8 cellular contexts compared by ENCODE assay signal in the genomic region with DNA sequence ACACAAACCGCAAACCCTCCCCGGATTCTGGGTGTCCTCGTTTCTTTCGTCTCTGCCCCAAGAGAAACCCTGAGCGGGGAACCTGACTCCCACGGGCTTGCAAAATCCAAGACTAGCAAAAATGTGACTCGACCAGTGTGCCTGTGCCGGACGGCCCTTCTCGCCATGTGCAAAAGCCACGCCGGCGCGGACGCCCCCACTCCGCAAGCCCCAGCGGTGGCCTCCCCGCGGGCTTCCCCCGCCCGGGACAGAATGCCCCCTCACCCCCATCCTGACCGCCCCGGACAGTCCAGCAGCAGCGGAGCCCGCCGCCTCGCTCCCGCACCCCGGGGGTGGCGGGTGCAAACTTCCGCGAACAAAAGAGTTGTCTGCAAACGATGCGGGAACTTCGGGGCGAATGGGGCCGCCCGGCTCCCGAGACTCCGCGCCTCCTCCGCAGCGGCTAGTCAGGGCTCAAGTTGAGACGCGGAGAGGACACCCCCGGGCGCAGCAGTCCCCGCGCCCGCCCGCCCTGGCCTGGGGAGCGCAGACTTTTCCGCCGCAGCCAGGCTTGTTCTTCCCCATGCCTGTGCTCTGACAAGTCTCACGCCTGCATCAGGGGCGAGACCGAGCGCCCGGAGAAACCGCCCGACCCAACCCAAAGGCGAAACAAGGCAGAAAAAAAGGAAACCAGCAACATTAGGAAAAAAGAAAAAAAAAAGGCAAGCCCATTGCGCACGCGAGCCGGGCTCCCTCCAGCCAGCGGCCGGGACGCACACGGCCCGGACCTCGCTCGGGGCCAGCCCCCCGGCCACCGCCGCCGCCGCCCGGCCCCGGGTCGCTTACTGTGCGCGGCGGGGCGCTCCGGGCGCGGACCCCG. TPM values are rescaled to one million over a fixed set of nuclear protein-coding genes. Genes with fewer than 3 reads are reported as not detected.
DNase-seq lines count a peak whose midpoint lies in the region; ATAC-seq, FAIRE-seq and TF ChIP-seq lines count a peak whose summit lies in the region.

No MANE protein-coding gene starts in this region.

- TF ChIP-seq POLR2A in HepG2 (IDR thresholded peaks at IDR 0.05; ENCODE audit: insufficient read depth in 1 of 2, low read depth in 2 of 2, low read length in 2 of 2) = no peak

- intact Hi-C loops in HepG2 (cut with micrococcal nuclease; ENCODE audit: unreplicated experiment) = loop anchor here (2.0 to 5.0 kb wide), 3 partner anchors 49 to 213 kb away; partner anchors contain the start of gene EEF1AKMT2

- ATAC-seq in HG02642 (IDR thresholded peaks at IDR 0.05; ENCODE audit: poor library complexity, unreplicated experiment) (peak; percentile 15), HepG2 (peak; percentile 8)
- peak; percentile 21 for ATAC-seq in central memory CD8-positive, alpha-beta T cell (replicated peaks; ENCODE audit: extremely low read depth, poor library complexity, severe bottlenecking)

- H3K27me3 Mint-ChIP-seq in central memory CD8-positive, alpha-beta T cell = no peaks in the 10 kb centered on the region

- H3K27ac ChIP-seq in SJCRH30 (no peak overlapping the region), HepG2 (ENCODE audit: extremely low read length, insufficient read depth, low read length) (peak overlapping the region; percentile 70), temporal lobe (ENCODE audit: low read depth, low read length) (peak overlapping the region; percentile 93)

- H3K4me2 ChIP-seq in HepG2 (ENCODE audit: low read depth, low read length) = peak overlapping the region; percentile 82

- no peak for TF ChIP-seq CTCF in HepG2 (CRISPR knock-in tag; IDR thresholded peaks at IDR 0.05)

- peaks cover 34% of the 10 kb centered on the region for H3K36me3 Mint-ChIP-seq in central memory CD8-positive, alpha-beta T cell (ENCODE audit: insufficient read depth)

- in situ Hi-C loops in HepG2 (cut with HindIII; ENCODE audit: extremely low pct_ligation_motif_present, low pct_unique_long_range_greater_than_20kb) = loop anchor here (5.0 kb wide), 1 partner anchor 206 kb away; no protein-coding TSS in a partner anchor

- BruUV-seq in HepG2 (replicated peaks; lab: Mats Ljungman, UMichigan) = no TSS peak

- peak overlapping the region; percentile 97 for H3K4me3 Mint-ChIP-seq in central memory CD8-positive, alpha-beta T cell

- CTCF ChIA-PET in HepG2 (lab: Yijun Ruan, JAX; ENCODE audit: low intra/inter-chr PET ratio, low total read pairs) = no interaction called here

- peak overlapping the region; percentile 62 for H3K4me3 ChIP-seq in SJCRH30
- H3K4me3 ChIP-seq in HepG2 (replicated peaks in 1 of 3; ENCODE audit: insufficient read depth in 1 of 3, low read depth in 2 of 3, low read length in 3 of 3) = peak overlapping the region; percentile 80 to 87 (median 81)

- H3K36me3 ChIP-seq in ES-I3 (ENCODE audit: insufficient read depth, low read length) (no peaks in the 10 kb centered on the region), SJCRH30 (peaks cover 8% of the 10 kb centered on the region), HepG2 (replicated peaks in 1 of 2; ENCODE audit: control insufficient read depth in 1 of 2, insufficient read depth in 2 of 2, low read length in 2 of 2) (peaks cover 2 to 5% of the 10 kb centered on the region in 2 experiments; a peak in 3 of 5 replicates)

- POLR2A ChIA-PET in HepG2 (lab: Yijun Ruan, JAX) = interaction anchor here (1.0 kb wide), 1 partner anchor 19 kb away, joined by 5 read pairs; no protein-coding TSS in a partner anchor

- H3K4me1 ChIP-seq in ES-I3 (ENCODE audit: insufficient read depth, low read length) (peaks cover 47% of the 10 kb centered on the region), SJCRH30 (peaks cover 3% of the 10 kb centered on the region; the same call in 1 of the 2 replicates), HepG2 (ENCODE audit: insufficient read depth, low read length) (peaks cover 57% of the 10 kb centered on the region)

- no peak for TF ChIP-seq RAD21 in HepG2 (CRISPR knock-in tag; IDR thresholded peaks at IDR 0.05)

- no peak for FAIRE-seq in HepG2 (lab: Jason Lieb, UNC)

- TF ChIP-seq EP300 in HepG2 (IDR thresholded peaks at IDR 0.05; ENCODE audit: low read depth in 2 of 2, low read length in 2 of 2) = no peak
- no peak for TF ChIP-seq EP300 in HepG2 (CRISPR knock-in tag; IDR thresholded peaks at IDR 0.05; ENCODE audit: borderline replicate concordance)

- peaks cover 29% of the 10 kb centered on the region for H3K79me2 ChIP-seq in HepG2 (ENCODE audit: insufficient read depth, low read length)

- 1% methylated on average over 56 of the region's 89 CpGs for WGBS in HepG2 (ENCODE audit: low lambda C conversion rate)

- no peaks in the 10 kb centered on the region for H4K20me1 ChIP-seq in HepG2 (ENCODE audit: insufficient read depth, low read length)

- H2AFZ ChIP-seq in HepG2 (ENCODE audit: low read length) = no peak overlapping the region

- DNase-seq in SJCRH30 = peak; percentile 17 to 24
- DNase-seq in central memory CD8-positive, alpha-beta T cell (ENCODE audit: low spot score in 2 of 2) = no peak
- no peak for DNase-seq in HepG2 (ENCODE audit: low spot score)
- no peak for DNase-seq in DMS79 treated with DMSO at 0.1 percent for 48 hours (lab: John Stamatoyannopoulos, UW)
- no peak for DNase-seq in NCI-H1092 treated with DMSO at 0.1 percent for 48 hours (lab: John Stamatoyannopoulos, UW)

- H3K9ac ChIP-seq in ES-I3 (ENCODE audit: low read depth, low read length) (peak overlapping the region; percentile 65; the same call in 1 of the 2 replicates), HepG2 (ENCODE audit: insufficient read depth, low read depth, low read length) (peak overlapping the region; percentile 70)

- H3K27me3 ChIP-seq in SJCRH30 = no peaks in the 10 kb centered on the region
- H3K27me3 ChIP-seq in HepG2 (ENCODE audit: control insufficient read depth in 1 of 2, insufficient read depth in 2 of 2, low read length in 2 of 2) = no peaks in the 10 kb centered on the region; a peak in 1 of 5 replicates

- H3K9me3 Mint-ChIP-seq in central memory CD8-positive, alpha-beta T cell = no peaks in the 10 kb centered on the region

- peak overlapping the region; percentile 98 for H3K27ac Mint-ChIP-seq in central memory CD8-positive, alpha-beta T cell (ENCODE audit: low read depth)

- no peaks in the 10 kb centered on the region for H3K9me3 ChIP-seq in ES-I3 (ENCODE audit: control insufficient read depth, insufficient read depth, low read length)
- H3K9me3 ChIP-seq in SJCRH30 (replicated peaks) = no peaks in the 10 kb centered on the region
- H3K9me3 ChIP-seq in HepG2 (ENCODE audit: low read length) = no peaks in the 10 kb centered on the region

- H3K4me1 Mint-ChIP-seq in central memory CD8-positive, alpha-beta T cell = peaks cover 58% of the 10 kb centered on the region

RNA-seq across cellular contexts. Expression of gene FAM53B, which starts 0.8 kb away (rescaled TPM):
- total RNA-seq in SJCRH30 (2014; rRNA removed; shearing (Covaris generic)) = 9.4 and 10.0 TPM in 2 replicates
- total RNA-seq in HepG2 (2016; rRNA removed; fragmentation: Illumina TruSeq; extraction: Trizol) = 17.6 and 19.3 TPM in 2 replicates
- total RNA-seq in HepG2 (2016; cell fraction: cytosol; rRNA removed; fragmentation: Illumina TruSeq; extraction: Trizol; ENCODE audit: low read depth) = 37.4 and 40.4 TPM in 2 replicates
- 15.2 and 19.1 TPM in 2 replicates for total RNA-seq in HepG2 (2016; cell fraction: insoluble cytoplasmic fraction; rRNA removed; fragmentation: Illumina TruSeq; extraction: Trizol)
- total RNA-seq in HepG2 (2016; cell fraction: membrane; rRNA removed; fragmentation: Illumina TruSeq; extraction: Trizol) = 19.0 and 21.2 TPM in 2 replicates
- 13.6 and 18.0 TPM in 2 replicates for total RNA-seq in HepG2 (2016; cell fraction: nucleus; rRNA removed; fragmentation: Illumina TruSeq; extraction: Trizol)
- polyA plus RNA-seq in HepG2 (2011; rRNA removed) = 5.8 and 6.4 TPM in 2 replicates
- polyA plus RNA-seq in HepG2 (2011; cell fraction: cytosol; rRNA removed) = 4.7 and 7.2 TPM in 2 replicates
- 7.7 and 11.9 TPM in 2 replicates for polyA plus RNA-seq in HepG2 (2011; cell fraction: nucleus; rRNA removed)
- polyA plus RNA-seq in HepG2 (2012) = 3.5 and 5.6 TPM in 2 replicates
- 0.71 and 0.72 TPM in 2 replicates for polyA plus RNA-seq in HepG2 (2016; cell fraction: cytosol; fragmentation: Illumina TruSeq; extraction: Trizol; ENCODE audit: low read depth)
- polyA plus RNA-seq in HepG2 (2016; cell fraction: insoluble cytoplasmic fraction; fragmentation: Illumina TruSeq; extraction: Trizol; ENCODE audit: low read depth) = 10.3 and 11.4 TPM in 2 replicates
- 3.6 and 4.1 TPM in 2 replicates for polyA plus RNA-seq in HepG2 (2016; cell fraction: membrane; fragmentation: Illumina TruSeq; extraction: Trizol; ENCODE audit: low read depth)
- 13.5 and 14.8 TPM in 2 replicates for polyA plus RNA-seq in HepG2 (2016; cell fraction: nucleus; fragmentation: Illumina TruSeq; extraction: Trizol; ENCODE audit: insufficient read depth, low read depth)
- 28.7 and 33.7 TPM in 2 replicates for polyA minus RNA-seq in HepG2 (2011; rRNA and poly(A)+ RNA removed; ENCODE audit: low replicate concordance)
- polyA minus RNA-seq in HepG2 (2011; cell fraction: cytosol; rRNA and poly(A)+ RNA removed) = 7.5 and 12.7 TPM in 2 replicates
- 9.5 and 10.1 TPM in 2 replicates for polyA minus RNA-seq in HepG2 (2011; cell fraction: nucleus; rRNA and poly(A)+ RNA removed)
- 17.0 TPM for total RNA-seq in temporal lobe

RNA-seq across cellular contexts. Expression of gene EEF1AKMT2, which starts 48.3 kb away (rescaled TPM):
- 29.0 and 31.6 TPM in 2 replicates for total RNA-seq in SJCRH30 (2014; rRNA removed; shearing (Covaris generic))
- total RNA-seq in HepG2 (2016; rRNA removed; fragmentation: Illumina TruSeq; extraction: Trizol) (19.3 and 24.1 TPM in 2 replicates), temporal lobe (36.9 TPM)
- 7.6 and 9.0 TPM in 2 replicates for total RNA-seq in HepG2 (2016; cell fraction: cytosol; rRNA removed; fragmentation: Illumina TruSeq; extraction: Trizol; ENCODE audit: low read depth)
- 19.7 and 24.1 TPM in 2 replicates for total RNA-seq in HepG2 (2016; cell fraction: insoluble cytoplasmic fraction; rRNA removed; fragmentation: Illumina TruSeq; extraction: Trizol)
- total RNA-seq in HepG2 (2016; cell fraction: membrane; rRNA removed; fragmentation: Illumina TruSeq; extraction: Trizol) = 14.7 and 16.5 TPM in 2 replicates
- 19.2 and 19.6 TPM in 2 replicates for total RNA-seq in HepG2 (2016; cell fraction: nucleus; rRNA removed; fragmentation: Illumina TruSeq; extraction: Trizol)
- polyA plus RNA-seq in HepG2 (2011; rRNA removed) = 8.6 and 11.3 TPM in 2 replicates
- 3.8 and 6.6 TPM in 2 replicates for polyA plus RNA-seq in HepG2 (2011; cell fraction: cytosol; rRNA removed)
- 5.5 and 6.0 TPM in 2 replicates for polyA plus RNA-seq in HepG2 (2011; cell fraction: nucleus; rRNA removed)
- polyA plus RNA-seq in HepG2 (2012) = 8.0 and 12.7 TPM in 2 replicates
- polyA plus RNA-seq in HepG2 (2016; cell fraction: cytosol; fragmentation: Illumina TruSeq; extraction: Trizol; ENCODE audit: low read depth) = 6.0 and 7.6 TPM in 2 replicates
- polyA plus RNA-seq in HepG2 (2016; cell fraction: insoluble cytoplasmic fraction; fragmentation: Illumina TruSeq; extraction: Trizol; ENCODE audit: low read depth) = 20.8 and 22.1 TPM in 2 replicates
- polyA plus RNA-seq in HepG2 (2016; cell fraction: membrane; fragmentation: Illumina TruSeq; extraction: Trizol; ENCODE audit: low read depth) = 9.4 and 10.8 TPM in 2 replicates
- polyA plus RNA-seq in HepG2 (2016; cell fraction: nucleus; fragmentation: Illumina TruSeq; extraction: Trizol; ENCODE audit: insufficient read depth, low read depth) = 22.3 and 25.2 TPM in 2 replicates
- polyA minus RNA-seq in HepG2 (2011; rRNA and poly(A)+ RNA removed; ENCODE audit: low replicate concordance) = 4.6 and 19.2 TPM in 2 replicates
- polyA minus RNA-seq in HepG2 (2011; cell fraction: cytosol; rRNA and poly(A)+ RNA removed) = 7.5 and 7.6 TPM in 2 replicates
- 19.4 and 22.7 TPM in 2 replicates for polyA minus RNA-seq in HepG2 (2011; cell fraction: nucleus; rRNA and poly(A)+ RNA removed)

RNA-seq across cellular contexts. Expression of gene ABRAXAS2, which starts 58.2 kb away (rescaled TPM):
- total RNA-seq in SJCRH30 (2014; rRNA removed; shearing (Covaris generic)) = 16.6 and 17.8 TPM in 2 replicates
- total RNA-seq in HepG2 (2016; rRNA removed; fragmentation: Illumina TruSeq; extraction: Trizol) (14.2 and 20.2 TPM in 2 replicates), temporal lobe (15.5 TPM)
- total RNA-seq in HepG2 (2016; cell fraction: cytosol; rRNA removed; fragmentation: Illumina TruSeq; extraction: Trizol; ENCODE audit: low read depth) = 4.0 TPM in 2 replicates
- total RNA-seq in HepG2 (2016; cell fraction: insoluble cytoplasmic fraction; rRNA removed; fragmentation: Illumina TruSeq; extraction: Trizol) = 13.6 and 20.1 TPM in 2 replicates
- 10.2 and 12.0 TPM in 2 replicates for total RNA-seq in HepG2 (2016; cell fraction: membrane; rRNA removed; fragmentation: Illumina TruSeq; extraction: Trizol)
- 10.1 and 10.6 TPM in 2 replicates for total RNA-seq in HepG2 (2016; cell fraction: nucleus; rRNA removed; fragmentation: Illumina TruSeq; extraction: Trizol)
- 6.6 and 8.0 TPM in 2 replicates for polyA plus RNA-seq in HepG2 (2011; rRNA removed)
- 3.8 and 5.8 TPM in 2 replicates for polyA plus RNA-seq in HepG2 (2011; cell fraction: cytosol; rRNA removed)
- polyA plus RNA-seq in HepG2 (2011; cell fraction: nucleus; rRNA removed) = 5.0 and 6.3 TPM in 2 replicates
- 9.4 and 10.4 TPM in 2 replicates for polyA plus RNA-seq in HepG2 (2012)
- 1.4 and 1.5 TPM in 2 replicates for polyA plus RNA-seq in HepG2 (2016; cell fraction: cytosol; fragmentation: Illumina TruSeq; extraction: Trizol; ENCODE audit: low read depth)
- 19.0 and 19.5 TPM in 2 replicates for polyA plus RNA-seq in HepG2 (2016; cell fraction: insoluble cytoplasmic fraction; fragmentation: Illumina TruSeq; extraction: Trizol; ENCODE audit: low read depth)
- 3.7 and 4.0 TPM in 2 replicates for polyA plus RNA-seq in HepG2 (2016; cell fraction: membrane; fragmentation: Illumina TruSeq; extraction: Trizol; ENCODE audit: low read depth)
- 17.7 and 19.9 TPM in 2 replicates for polyA plus RNA-seq in HepG2 (2016; cell fraction: nucleus; fragmentation: Illumina TruSeq; extraction: Trizol; ENCODE audit: insufficient read depth, low read depth)
- 4.7 and 9.8 TPM in 2 replicates for polyA minus RNA-seq in HepG2 (2011; rRNA and poly(A)+ RNA removed; ENCODE audit: low replicate concordance)
- polyA minus RNA-seq in HepG2 (2011; cell fraction: cytosol; rRNA and poly(A)+ RNA removed) = 8.4 and 9.8 TPM in 2 replicates
- polyA minus RNA-seq in HepG2 (2011; cell fraction: nucleus; rRNA and poly(A)+ RNA removed) = 8.8 and 9.0 TPM in 2 replicates

Comparison
In these comparisons a context has a peak if more than half of its experiments do, and no peak if none do; other contexts are left out.
1. DNase-seq: peak in SJCRH30 (2 of 2); none in central memory CD8-positive, alpha-beta T cell (0 of 2), HepG2 (single experiment), DMS79 treated with DMSO at 0.1 percent for 48 hours (single experiment) and NCI-H1092 treated with DMSO at 0.1 percent for 48 hours (single experiment).
2. Peak in every context shown above with its lines, with median percentiles within 50 percentile points of each other: ATAC-seq.